ENCODE assay signal across 33 cellular contexts in the genomic region with DNA sequence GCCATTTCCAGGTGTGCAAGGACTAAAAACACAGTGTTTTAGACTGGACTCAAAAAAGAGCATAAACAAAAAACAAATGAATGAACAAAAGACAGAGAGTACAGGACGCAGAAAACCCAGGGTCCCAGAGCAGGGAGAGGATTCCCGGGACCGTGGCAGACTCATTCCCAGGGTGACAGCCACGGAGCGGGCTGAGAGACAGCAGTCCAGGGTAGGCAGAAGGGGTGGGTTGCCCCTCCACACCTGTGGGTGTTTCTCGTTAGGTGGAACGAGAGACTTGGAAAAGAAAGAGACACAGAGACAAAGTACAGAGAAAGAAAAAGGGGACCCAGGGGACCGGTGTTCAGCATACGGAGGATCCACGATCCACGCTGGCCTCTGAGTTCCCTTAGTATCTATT.
"Had no signal": no experiment of that assay in that cellular context is flagged by ENCODE, and none has a peak within 500 bp of the region (broad histone marks: within the 10 kb centered on the region; RNA-seq: fewer than 3 reads in every experiment).

No MANE protein-coding gene starts in this region.

- H3K36me3 ChIP-seq: ascending aorta, cardiac muscle cell had no signal

- H3K4me3 ChIP-seq: ascending aorta, cardiac muscle cell, K562, PC-9 had no signal

- H3K27me3 Mint-ChIP-seq: activated T-helper 17 cell treated with anti-CD3 and anti-CD28 coated beads, Interleukin-2, amount 50 U/mL, for 72 hours had no signal

- H3K4me1 Mint-ChIP-seq: activated T-helper 17 cell treated with anti-CD3 and anti-CD28 coated beads, Interleukin-2, amount 50 U/mL, for 72 hours had no signal

- ATAC-seq: activated CD8-positive, alpha-beta T cell treated with anti-CD3 and anti-CD28 coated beads for 36 hours; activated T-cell treated with anti-CD3 and anti-CD28 coated beads, Interleukin-2, amount 50 U/mL, for 72 hours; activated T-helper 17 cell treated with anti-CD3 and anti-CD28 coated beads, Interleukin-2, amount 50 U/mL, for 72 hours; Right ventricle myocardium inferior; SK-N-SH treated with all-trans-retinoic acid at 6 μM for 48 hours; T-cell had no signal

- H3K4me3 Mint-ChIP-seq: activated B cell treated with CpG ODN at 0.5 μM for 24 hours; activated CD8-positive, alpha-beta T cell treated with anti-CD3 and anti-CD28 coated beads for 36 hours; activated naive CD8-positive, alpha-beta T cell treated with anti-CD3 and anti-CD28 coated beads for 36 hours; activated T-cell treated with anti-CD3 and anti-CD28 coated beads, Interleukin-2, amount 50 U/mL, for 72 hours; activated T-helper 17 cell treated with anti-CD3 and anti-CD28 coated beads, Interleukin-2, amount 50 U/mL, for 72 hours; T-cell had no signal

- H3K27me3 ChIP-seq: ascending aorta, cardiac muscle cell had no signal

- H3K9me3 ChIP-seq: ascending aorta had no signal

- H3K36me3 Mint-ChIP-seq: activated naive CD8-positive, alpha-beta T cell treated with anti-CD3 and anti-CD28 coated beads for 36 hours; T-cell had no signal

- H3K9me3 Mint-ChIP-seq: activated B cell treated with CpG ODN at 0.5 μM for 24 hours; activated CD8-positive, alpha-beta T cell treated with anti-CD3 and anti-CD28 coated beads for 36 hours; activated naive CD8-positive, alpha-beta T cell treated with anti-CD3 and anti-CD28 coated beads for 36 hours; activated T-cell treated with anti-CD3 and anti-CD28 coated beads, Interleukin-2, amount 50 U/mL, for 72 hours; activated T-helper 17 cell treated with anti-CD3 and anti-CD28 coated beads, Interleukin-2, amount 50 U/mL, for 72 hours; T-cell had no signal

- H3K27ac Mint-ChIP-seq: activated B cell treated with CpG ODN at 0.5 μM for 24 hours; activated CD8-positive, alpha-beta T cell treated with anti-CD3 and anti-CD28 coated beads for 36 hours; activated naive CD8-positive, alpha-beta T cell treated with anti-CD3 and anti-CD28 coated beads for 36 hours; activated T-cell treated with anti-CD3 and anti-CD28 coated beads, Interleukin-2, amount 50 U/mL, for 72 hours; activated T-helper 17 cell treated with anti-CD3 and anti-CD28 coated beads, Interleukin-2, amount 50 U/mL, for 72 hours; T-cell had no signal

- DNase-seq: activated B cell treated with CpG ODN at 0.5 μM for 24 hours; activated CD4-positive, alpha-beta T cell treated with anti-CD3 and anti-CD28 coated beads for 4 hours; activated CD4-positive, alpha-beta T cell treated with anti-CD3 and anti-CD28 coated beads, Interleukin-2, amount 50 U/mL, for 4 hours; activated CD4-positive, CD25-positive, alpha-beta regulatory T cell treated with anti-CD3 and anti-CD28 coated beads, Interleukin-2, amount 50 U/mL, for 72 hours; activated CD8-positive, alpha-beta T cell treated with anti-CD3 and anti-CD28 coated beads for 36 hours; activated effector memory CD4-positive, alpha-beta T cell treated with anti-CD3 and anti-CD28 coated beads, Interleukin-2, amount 50 U/mL, for 16 hours; activated naive CD4-positive, alpha-beta T cell; activated naive CD4-positive, alpha-beta T cell treated with anti-CD3 and anti-CD28 coated beads, Interleukin-2, amount 50 U/mL, for 16 hours; activated naive CD8-positive, alpha-beta T cell treated with anti-CD3 and anti-CD28 coated beads for 36 hours; activated T-cell treated with anti-CD3 and anti-CD28 coated beads, Interleukin-2, amount 50 U/mL, for 1 hour; activated T-cell treated with anti-CD3 and anti-CD28 coated beads, Interleukin-2, amount 50 U/mL, for 72 hours; amygdala; IMR-90; NCI-H1105; NCI-H1417 treated with DMSO at 0.1 percent for 48 hours; NCI-H1930; NCI-H2171; NCI-H510A; NCI-H526; NCI-H748 treated with DMSO at 0.1 percent for 48 hours; NK-92 treated with Interleukin-12 subunit alpha and Interleukin-12 subunit beta, amount 100 ng/mL, for 24 hours; PC-9; SIG-M5; T-cell; T-helper 2 cell; T-helper 9 cell had no signal

- H3K27ac ChIP-seq: ascending aorta, cardiac muscle cell, PC-9, RWPE1 had no signal
